24 cellular contexts compared by ENCODE assay signal in genomic region chr10:107542607-107543006, GRCh38.
DNase-seq lines count a peak whose midpoint lies in the region; ATAC-seq, FAIRE-seq and TF ChIP-seq lines count a peak whose summit lies in the region.
"Had no signal": no experiment of that assay in that cellular context is flagged by ENCODE, and none has a peak within 500 bp of the region (broad histone marks: within the 10 kb centered on the region; RNA-seq: fewer than 3 reads in every experiment).

No MANE protein-coding gene starts in this region.

- H3K4me3 ChIP-seq in GM12878 = no peak overlapping the region
- no peak overlapping the region for H3K4me3 ChIP-seq in iPS-20b (ENCODE audit: low read length)
- no peak overlapping the region for H3K4me3 ChIP-seq in aorta (ENCODE audit: low read length in 2 of 2)
- H3K4me3 ChIP-seq: BLaER1 had no signal

- no peak overlapping the region for H3K4me3 Mint-ChIP-seq in H9
- H3K4me3 Mint-ChIP-seq: CD4-positive, alpha-beta T cell; CD8-positive, alpha-beta T cell had no signal

- H2BK12ac ChIP-seq in H9 (ENCODE audit: insufficient read length, low read depth, low read length) = no peak overlapping the region

- RAD21 ChIA-PET in GM12878 (lab: Charles Lee; ENCODE audit: unreplicated experiment) = interaction anchor here (1.8 kb wide), 1 partner anchor 13 kb away, joined by 5 read pairs; no protein-coding TSS in a partner anchor

- H3K9me3 Mint-ChIP-seq in H9 = no peaks in the 10 kb centered on the region; a peak in 1 of 5 replicates

- no peak overlapping the region for H4K91ac ChIP-seq in H9 (ENCODE audit: insufficient read length, low read depth, low read length)

- no peak overlapping the region for H3K27ac ChIP-seq in H9 (ENCODE audit: insufficient read length, low read depth, low read length)
- H3K27ac ChIP-seq in GM12878 (ENCODE audit: control insufficient read depth, insufficient read depth) = no peak overlapping the region
- H3K27ac ChIP-seq in iPS-20b (ENCODE audit: low read length) = peak overlapping the region; percentile 47
- no peak overlapping the region for H3K27ac ChIP-seq in aorta (ENCODE audit: low read depth in 1 of 2, low read length in 2 of 2)
- H3K27ac ChIP-seq: 22Rv1, BLaER1 had no signal

- no peaks in the 10 kb centered on the region for H4K20me1 ChIP-seq in H9 (ENCODE audit: control insufficient read depth, insufficient read depth, insufficient read length)
- no peaks in the 10 kb centered on the region for H4K20me1 ChIP-seq in GM12878 (ENCODE audit: control insufficient read depth, insufficient read depth)
- H4K20me1 ChIP-seq: BLaER1 had no signal

- no peak overlapping the region for H3K56ac ChIP-seq in H9 (ENCODE audit: insufficient read length, low read depth, low read length)

- TF ChIP-seq CTCF in H9 (conservative IDR thresholded peaks at IDR 0.05) (peak; percentile 14; the same call in 1 of the 3 replicates), GM12878 (IDR thresholded peaks at IDR 0.05 in 2 of 3, conservative IDR thresholded peaks at IDR 0.05 in 1 of 3; ENCODE audit: control insufficient read depth in 2 of 3, extremely low read depth in 1 of 3, insufficient read depth in 1 of 3, low read depth in 3 of 3, low read length in 3 of 3) (no peak)

- CTCF ChIA-PET in GM12878 (lab: Yijun Ruan, JAX) = interaction anchor here (1.0 to 1.6 kb wide), 4 partner anchors 13 to 99 kb away, joined by 3 to 5 read pairs (median 3); no protein-coding TSS in a partner anchor

- no peak overlapping the region for H2AK5ac ChIP-seq in H9 (ENCODE audit: insufficient read length, low read length)

- no peaks in the 10 kb centered on the region for H3K36me3 ChIP-seq in GM12878 (ENCODE audit: control insufficient read depth in 2 of 2, insufficient read depth in 2 of 2, low read length in 1 of 2)
- no peaks in the 10 kb centered on the region for H3K36me3 ChIP-seq in iPS-20b (ENCODE audit: insufficient read depth, low read depth, low read length)
- H3K36me3 ChIP-seq in aorta (ENCODE audit: control insufficient read depth in 1 of 2, insufficient read depth in 2 of 2, low read length in 1 of 2) = no peaks in the 10 kb centered on the region
- H3K36me3 ChIP-seq: BE2C, BLaER1 had no signal

- no peak overlapping the region for H3K14ac ChIP-seq in H9 (ENCODE audit: insufficient read depth, low read length)

- no peak for FAIRE-seq in GM12878 (lab: Jason Lieb, UNC)
- FAIRE-seq: A204.1, D721Med, G401.6, GM12892, GM19239 had no signal

- H3K18ac ChIP-seq in H9 (ENCODE audit: insufficient read length, low read depth, low read length) = no peak overlapping the region

- no peak for TF ChIP-seq RAD21 in GM12878 (IDR thresholded peaks at IDR 0.05; ENCODE audit: insufficient read depth, low read depth, low read length)

- intact Hi-C loops in GM12878 (cut with micrococcal nuclease; ENCODE audit: unreplicated experiment) = no loop called here
- intact Hi-C loops in posterior vena cava (cut with DNase I) = no loop called here
- intact Hi-C loops in cardiac septum (cut with DNase I) = no loop called here
- intact Hi-C loops in aorta (cut with DNase I) = no loop called here

- H2BK15ac ChIP-seq in H9 (ENCODE audit: low read depth, low read length) = no peak overlapping the region

- no peak overlapping the region for H2BK5ac ChIP-seq in H9 (ENCODE audit: insufficient read length, low read length)

- H3K9me3 ChIP-seq in H9 (ENCODE audit: control insufficient read depth, low read depth, low read length) = no peaks in the 10 kb centered on the region
- H3K9me3 ChIP-seq in GM12878 (replicated peaks; ENCODE audit: control insufficient read depth, insufficient read depth, low read length) = no peaks in the 10 kb centered on the region
- no peaks in the 10 kb centered on the region for H3K9me3 ChIP-seq in iPS-20b (ENCODE audit: insufficient read depth, low read depth, low read length)
- H3K9me3 ChIP-seq in aorta (ENCODE audit: control insufficient read depth, low read length) = no peaks in the 10 kb centered on the region
- H3K9me3 ChIP-seq: BE2C, BLaER1, Caco-2 had no signal

- no peak for TF ChIP-seq EP300 in GM12878 (IDR thresholded peaks at IDR 0.05; ENCODE audit: borderline replicate concordance in 1 of 2, control insufficient read depth in 1 of 2, low read depth in 2 of 2, low read length in 2 of 2)

- in situ Hi-C loops in GM12878 (cut with MboI) = no loop called here

- H4K5ac ChIP-seq in H9 (ENCODE audit: insufficient read length, low read depth, low read length) = no peak overlapping the region

- no peak overlapping the region for H3K27ac Mint-ChIP-seq in H9
- H3K27ac Mint-ChIP-seq: CD4-positive, alpha-beta T cell; CD8-positive, alpha-beta T cell had no signal

- no peak overlapping the region for H3K23ac ChIP-seq in H9 (ENCODE audit: insufficient read length, low read depth, low read length)

- no peak overlapping the region for H3K4me2 ChIP-seq in H9 (ENCODE audit: insufficient read depth, insufficient read length, low read length)
- H3K4me2 ChIP-seq in GM12878 (ENCODE audit: control insufficient read depth, insufficient read depth) = no peak overlapping the region
- H3K4me2 ChIP-seq: BLaER1 had no signal

- H3K9ac ChIP-seq in H9 (ENCODE audit: extremely low read depth, insufficient read length, low read length) (no peak overlapping the region), GM12878 (ENCODE audit: control insufficient read depth, insufficient read depth, low read length) (no peak overlapping the region), iPS-20b (ENCODE audit: low read depth, low read length) (no peak overlapping the region)
- H3K9ac ChIP-seq: BLaER1 had no signal

- H3K36me3 Mint-ChIP-seq in H9 (ENCODE audit: insufficient read depth in 1 of 3, low read depth in 3 of 3) = no peaks in the 10 kb centered on the region
- H3K36me3 Mint-ChIP-seq: CD8-positive, alpha-beta T cell had no signal

- SMC1A ChIA-PET in GM12878 (lab: Charles Lee; ENCODE audit: uncharacterized antibody, unreplicated experiment) = interaction anchor here (0.9 to 2.3 kb wide), 8 partner anchors 9 to 171 kb away, joined by 3 to 9 read pairs (median 5); no protein-coding TSS in a partner anchor

- no peaks in the 10 kb centered on the region for H3K23me2 ChIP-seq in H9 (ENCODE audit: insufficient read length, low read depth, low read length, poor library complexity, severe bottlenecking)

- H2AFZ ChIP-seq in H9 (ENCODE audit: low read length) (no peak overlapping the region), GM12878 (ENCODE audit: control insufficient read depth, low read depth, low read length) (no peak overlapping the region)

- no TSS peak for BruUV-seq in GM12878 (replicated peaks; lab: Mats Ljungman, UMichigan)

- no peak overlapping the region for H3T11ph ChIP-seq in H9 (ENCODE audit: low read length)

- no peak overlapping the region for H2BK20ac ChIP-seq in H9 (ENCODE audit: low read depth, low read length, poor library complexity, severe bottlenecking)

- POLR2A ChIA-PET in GM12878 (lab: Charles Lee) = no interaction called here

- DNase-seq in NCI-H526 (lab: John Stamatoyannopoulos, UW) (peak; percentile 1 to 21), NCI-H526 treated with DMSO at 0.1 percent for 48 hours (lab: John Stamatoyannopoulos, UW) (no peak), H9 (no peak), GM12878 (ENCODE audit: low read depth, low spot score) (no peak), posterior vena cava (ENCODE audit: low spot score) (no peak), cardiac septum (ENCODE audit: low spot score) (no peak), aorta (no peak)
- DNase-seq: ACHN; BE2C; C1 segment of cervical spinal cord; Caco-2; Calu3; CD4-positive, alpha-beta T cell; CD8-positive, alpha-beta T cell; DMS79 treated with DMSO at 0.1 percent for 48 hours; GF-D8 had no signal

- no peaks in the 10 kb centered on the region for H3K79me1 ChIP-seq in H9 (ENCODE audit: insufficient read depth, low read depth, low read length, poor library complexity, severe bottlenecking)

- ATAC-seq in GM12878 = no peak
- ATAC-seq in aorta (ENCODE audit: low FRiP score) = no peak
- ATAC-seq: CD8-positive, alpha-beta T cell had no signal

- H3K79me2 ChIP-seq in H9 (ENCODE audit: insufficient read depth, low read length) = no peaks in the 10 kb centered on the region
- no peaks in the 10 kb centered on the region for H3K79me2 ChIP-seq in GM12878 (ENCODE audit: control insufficient read depth, insufficient read depth, low read length)

- WGBS in H9 (ENCODE audit: extremely low coverage, insufficient read length, low lambda C conversion rate) = no CpG with 5 or more reads among the region's 5 CpGs
- WGBS in GM12878 (ENCODE audit: insufficient coverage, insufficient replicate concordance, low lambda C conversion rate, missing lambda C conversion rate) = 56% methylated on average over 5 of the region's 5 CpGs
- 63 to 65% methylated on average over 5 of the region's 5 CpGs for WGBS in aorta, 2 donors

- H2BK120ac ChIP-seq in H9 (ENCODE audit: low read depth, low read length, poor library complexity, severe bottlenecking) = no peak overlapping the region

- H3K4me1 ChIP-seq in H9 (ENCODE audit: insufficient read depth, low read length) (no peaks in the 10 kb centered on the region; the same call in 1 of the 2 replicates), GM12878 (ENCODE audit: control insufficient read depth, insufficient read depth, low read length) (no peaks in the 10 kb centered on the region), iPS-20b (ENCODE audit: insufficient read depth, low read length) (peaks cover 21% of the 10 kb centered on the region; the same call in 1 of the 2 replicates), aorta (ENCODE audit: control insufficient read depth in 1 of 2, insufficient read depth in 2 of 2, low read length in 2 of 2) (no peaks in the 10 kb centered on the region)
- H3K4me1 ChIP-seq: BLaER1, Caco-2 had no signal

- H4K8ac ChIP-seq in H9 (replicated peaks; ENCODE audit: insufficient read length, low read depth, low read length) = no peak overlapping the region

- peaks cover 25 to 31% of the 10 kb centered on the region in 2 experiments for H3K4me1 Mint-ChIP-seq in H9

- H3K27me3 ChIP-seq in H9 (ENCODE audit: insufficient read depth, low read length) = no peaks in the 10 kb centered on the region
- H3K27me3 ChIP-seq in GM12878 (replicated peaks in 1 of 2; ENCODE audit: control insufficient read depth in 2 of 2, insufficient read depth in 2 of 2, low read length in 1 of 2) = no peaks in the 10 kb centered on the region
- no peaks in the 10 kb centered on the region for H3K27me3 ChIP-seq in iPS-20b (ENCODE audit: insufficient read depth, low read length)
- H3K27me3 ChIP-seq in aorta (ENCODE audit: control insufficient read depth in 1 of 2, insufficient read depth in 2 of 2, low read length in 1 of 2) = no peaks in the 10 kb centered on the region
- H3K27me3 ChIP-seq: BE2C, BLaER1 had no signal

- no peak for TF ChIP-seq POLR2A in GM12878 (IDR thresholded peaks at IDR 0.05; ENCODE audit: low read depth, low read length)

- H3K27me3 Mint-ChIP-seq in H9 (ENCODE audit: low read depth) = no peaks in the 10 kb centered on the region
- H3K27me3 Mint-ChIP-seq: CD4-positive, alpha-beta T cell had no signal

- H3K4ac ChIP-seq in H9 (ENCODE audit: low read depth, low read length) = no peak overlapping the region

TF ChIP-seq in GM12878, 131 proteins besides CTCF, POLR2A, EP300 and RAD21:
- TF ChIP-seq RELA (IDR thresholded peaks at IDR 0.05; ENCODE audit: borderline replicate concordance, partially characterized antibody) (no peak), POU2F2 (IDR thresholded peaks at IDR 0.05; ENCODE audit: borderline replicate concordance, low read depth, low read length) (peak; percentile 39; the same call in 1 of the 3 replicates)
TF ChIP-seq in GM12878: peak in this region for 1.

Comparison
In these comparisons a context has a peak if more than half of its experiments do, and no peak if none do; other contexts are left out.
1. DNase-seq: peak in NCI-H526 (2 of 2); none in NCI-H526 treated with DMSO at 0.1 percent for 48 hours (single experiment), H9 (single experiment), GM12878 (single experiment), posterior vena cava (single experiment), cardiac septum (single experiment) and aorta (0 of 2).